1 cellular context compared by ENCODE assay signal in the genomic region with DNA sequence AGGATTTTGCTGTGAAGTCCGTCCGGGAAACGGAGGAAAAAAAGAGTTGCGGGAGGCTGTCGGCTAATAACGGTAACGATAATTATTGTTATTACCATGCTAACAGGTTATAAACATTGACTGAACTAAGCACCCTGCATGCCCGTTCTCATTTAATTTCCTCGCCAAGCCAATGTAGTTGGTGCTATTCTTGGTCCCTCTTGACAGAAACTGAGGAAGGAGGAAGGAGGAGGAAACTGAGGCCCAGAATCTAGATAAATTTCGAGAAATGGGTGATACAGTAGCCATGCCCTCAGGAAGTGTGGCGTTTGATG.
TF ChIP-seq lines count a peak whose summit lies in the region.

No MANE protein-coding gene starts in this region.

TF ChIP-seq in HepG2, 621 proteins besides CTCF, POLR2A, EP300 and RAD21 (continued from another document and continues in another):
- TF ChIP-seq, protein P1, sequence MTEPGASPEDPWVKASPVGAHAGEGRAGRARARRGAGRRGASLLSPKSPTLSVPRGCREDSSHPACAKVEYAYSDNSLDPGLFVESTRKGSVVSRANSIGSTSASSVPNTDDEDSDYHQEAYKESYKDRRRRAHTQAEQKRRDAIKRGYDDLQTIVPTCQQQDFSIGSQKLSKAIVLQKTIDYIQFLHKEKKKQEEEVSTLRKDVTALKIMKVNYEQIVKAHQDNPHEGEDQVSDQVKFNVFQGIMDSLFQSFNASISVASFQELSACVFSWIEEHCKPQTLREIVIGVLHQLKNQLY (CRISPR knock-in tag; IDR thresholded peaks at IDR 0.05) = no peak
- peak; percentile 70 for TF ChIP-seq ZNF317 (CRISPR knock-in tag; IDR thresholded peaks at IDR 0.05)
- peak; percentile 20; the same call in 1 of the 2 replicates for TF ChIP-seq ZNF816 (CRISPR knock-in tag; IDR thresholded peaks at IDR 0.05; ENCODE audit: borderline replicate concordance)
- peak; percentile 21; the same call in 1 of the 2 replicates for TF ChIP-seq ZBTB20 (CRISPR knock-in tag; IDR thresholded peaks at IDR 0.05; ENCODE audit: borderline replicate concordance, low read depth)
- no peak for TF ChIP-seq SATB2 (CRISPR knock-in tag; IDR thresholded peaks at IDR 0.05)
- no peak for TF ChIP-seq ZNF17 (CRISPR knock-in tag; IDR thresholded peaks at IDR 0.05)
- no peak for TF ChIP-seq RXRA (CRISPR knock-in tag; IDR thresholded peaks at IDR 0.05)
- no peak for TF ChIP-seq ZFP90 (CRISPR knock-in tag; IDR thresholded peaks at IDR 0.05; ENCODE audit: borderline replicate concordance)
- no peak for TF ChIP-seq LCORL (IDR thresholded peaks at IDR 0.05)
- no peak for TF ChIP-seq LCORL (CRISPR knock-in tag; IDR thresholded peaks at IDR 0.05)
- TF ChIP-seq, protein P2, sequence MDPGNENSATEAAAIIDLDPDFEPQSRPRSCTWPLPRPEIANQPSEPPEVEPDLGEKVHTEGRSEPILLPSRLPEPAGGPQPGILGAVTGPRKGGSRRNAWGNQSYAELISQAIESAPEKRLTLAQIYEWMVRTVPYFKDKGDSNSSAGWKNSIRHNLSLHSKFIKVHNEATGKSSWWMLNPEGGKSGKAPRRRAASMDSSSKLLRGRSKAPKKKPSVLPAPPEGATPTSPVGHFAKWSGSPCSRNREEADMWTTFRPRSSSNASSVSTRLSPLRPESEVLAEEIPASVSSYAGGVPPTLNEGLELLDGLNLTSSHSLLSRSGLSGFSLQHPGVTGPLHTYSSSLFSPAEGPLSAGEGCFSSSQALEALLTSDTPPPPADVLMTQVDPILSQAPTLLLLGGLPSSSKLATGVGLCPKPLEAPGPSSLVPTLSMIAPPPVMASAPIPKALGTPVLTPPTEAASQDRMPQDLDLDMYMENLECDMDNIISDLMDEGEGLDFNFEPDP (CRISPR knock-in tag; conservative IDR thresholded peaks at IDR 0.05) = no peak
- no peak for TF ChIP-seq HNRNPK (IDR thresholded peaks at IDR 0.05; ENCODE audit: low read depth, low read length, poor library complexity, severe bottlenecking)
- no peak for TF ChIP-seq ZNF713 (CRISPR knock-in tag; IDR thresholded peaks at IDR 0.05)
- peak; percentile 87; the same call in 1 of the 2 replicates for TF ChIP-seq ZNF333 (CRISPR knock-in tag; IDR thresholded peaks at IDR 0.05; ENCODE audit: borderline replicate concordance)
- no peak for TF ChIP-seq ZNF724P (CRISPR knock-in tag; IDR thresholded peaks at IDR 0.05; ENCODE audit: borderline replicate concordance)
- no peak for TF ChIP-seq CC2D1A (CRISPR knock-in tag; IDR thresholded peaks at IDR 0.05)
- no peak for TF ChIP-seq SMARCE1 (IDR thresholded peaks at IDR 0.05; ENCODE audit: borderline replicate concordance)
- no peak for TF ChIP-seq JUNB (CRISPR knock-in tag; IDR thresholded peaks at IDR 0.05; ENCODE audit: borderline replicate concordance)
- TF ChIP-seq SUZ12 (IDR thresholded peaks at IDR 0.05; ENCODE audit: low read depth, low read length) = no peak
- no peak for TF ChIP-seq GTF3A (CRISPR knock-in tag; conservative IDR thresholded peaks at IDR 0.05)
- no peak for TF ChIP-seq ZFX (CRISPR knock-in tag; IDR thresholded peaks at IDR 0.05; ENCODE audit: low read depth)
- no peak for TF ChIP-seq ADNP (CRISPR knock-in tag; IDR thresholded peaks at IDR 0.05)
- no peak for TF ChIP-seq ZNF12 (CRISPR knock-in tag; IDR thresholded peaks at IDR 0.05)
- TF ChIP-seq JARID2 (CRISPR knock-in tag; IDR thresholded peaks at IDR 0.05; ENCODE audit: insufficient replicate concordance) = no peak
- TF ChIP-seq CBX5 (CRISPR knock-in tag; IDR thresholded peaks at IDR 0.05; ENCODE audit: borderline replicate concordance) = no peak
- TF ChIP-seq, protein P3, sequence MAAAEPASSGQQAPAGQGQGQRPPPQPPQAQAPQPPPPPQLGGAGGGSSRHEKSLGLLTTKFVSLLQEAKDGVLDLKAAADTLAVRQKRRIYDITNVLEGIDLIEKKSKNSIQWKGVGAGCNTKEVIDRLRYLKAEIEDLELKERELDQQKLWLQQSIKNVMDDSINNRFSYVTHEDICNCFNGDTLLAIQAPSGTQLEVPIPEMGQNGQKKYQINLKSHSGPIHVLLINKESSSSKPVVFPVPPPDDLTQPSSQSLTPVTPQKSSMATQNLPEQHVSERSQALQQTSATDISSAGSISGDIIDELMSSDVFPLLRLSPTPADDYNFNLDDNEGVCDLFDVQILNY (CRISPR knock-in tag; conservative IDR thresholded peaks at IDR 0.05) = no peak
- TF ChIP-seq ZNF614 (CRISPR knock-in tag; IDR thresholded peaks at IDR 0.05; ENCODE audit: borderline replicate concordance) = no peak
- TF ChIP-seq, protein P4, sequence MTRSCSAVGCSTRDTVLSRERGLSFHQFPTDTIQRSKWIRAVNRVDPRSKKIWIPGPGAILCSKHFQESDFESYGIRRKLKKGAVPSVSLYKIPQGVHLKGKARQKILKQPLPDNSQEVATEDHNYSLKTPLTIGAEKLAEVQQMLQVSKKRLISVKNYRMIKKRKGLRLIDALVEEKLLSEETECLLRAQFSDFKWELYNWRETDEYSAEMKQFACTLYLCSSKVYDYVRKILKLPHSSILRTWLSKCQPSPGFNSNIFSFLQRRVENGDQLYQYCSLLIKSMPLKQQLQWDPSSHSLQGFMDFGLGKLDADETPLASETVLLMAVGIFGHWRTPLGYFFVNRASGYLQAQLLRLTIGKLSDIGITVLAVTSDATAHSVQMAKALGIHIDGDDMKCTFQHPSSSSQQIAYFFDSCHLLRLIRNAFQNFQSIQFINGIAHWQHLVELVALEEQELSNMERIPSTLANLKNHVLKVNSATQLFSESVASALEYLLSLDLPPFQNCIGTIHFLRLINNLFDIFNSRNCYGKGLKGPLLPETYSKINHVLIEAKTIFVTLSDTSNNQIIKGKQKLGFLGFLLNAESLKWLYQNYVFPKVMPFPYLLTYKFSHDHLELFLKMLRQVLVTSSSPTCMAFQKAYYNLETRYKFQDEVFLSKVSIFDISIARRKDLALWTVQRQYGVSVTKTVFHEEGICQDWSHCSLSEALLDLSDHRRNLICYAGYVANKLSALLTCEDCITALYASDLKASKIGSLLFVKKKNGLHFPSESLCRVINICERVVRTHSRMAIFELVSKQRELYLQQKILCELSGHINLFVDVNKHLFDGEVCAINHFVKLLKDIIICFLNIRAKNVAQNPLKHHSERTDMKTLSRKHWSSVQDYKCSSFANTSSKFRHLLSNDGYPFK (CRISPR knock-in tag; IDR thresholded peaks at IDR 0.05; ENCODE audit: borderline replicate concordance) = no peak
- TF ChIP-seq TEAD2 (CRISPR knock-in tag; IDR thresholded peaks at IDR 0.05) = no peak
- TF ChIP-seq HOXD1 (CRISPR knock-in tag; IDR thresholded peaks at IDR 0.05) = no peak
- 0 out of 2 replicates have a peak, but pooled peaks have one; percentile 28 for TF ChIP-seq GFI1 (CRISPR knock-in tag; IDR thresholded peaks at IDR 0.05; ENCODE audit: borderline replicate concordance)
- TF ChIP-seq, protein P5, sequence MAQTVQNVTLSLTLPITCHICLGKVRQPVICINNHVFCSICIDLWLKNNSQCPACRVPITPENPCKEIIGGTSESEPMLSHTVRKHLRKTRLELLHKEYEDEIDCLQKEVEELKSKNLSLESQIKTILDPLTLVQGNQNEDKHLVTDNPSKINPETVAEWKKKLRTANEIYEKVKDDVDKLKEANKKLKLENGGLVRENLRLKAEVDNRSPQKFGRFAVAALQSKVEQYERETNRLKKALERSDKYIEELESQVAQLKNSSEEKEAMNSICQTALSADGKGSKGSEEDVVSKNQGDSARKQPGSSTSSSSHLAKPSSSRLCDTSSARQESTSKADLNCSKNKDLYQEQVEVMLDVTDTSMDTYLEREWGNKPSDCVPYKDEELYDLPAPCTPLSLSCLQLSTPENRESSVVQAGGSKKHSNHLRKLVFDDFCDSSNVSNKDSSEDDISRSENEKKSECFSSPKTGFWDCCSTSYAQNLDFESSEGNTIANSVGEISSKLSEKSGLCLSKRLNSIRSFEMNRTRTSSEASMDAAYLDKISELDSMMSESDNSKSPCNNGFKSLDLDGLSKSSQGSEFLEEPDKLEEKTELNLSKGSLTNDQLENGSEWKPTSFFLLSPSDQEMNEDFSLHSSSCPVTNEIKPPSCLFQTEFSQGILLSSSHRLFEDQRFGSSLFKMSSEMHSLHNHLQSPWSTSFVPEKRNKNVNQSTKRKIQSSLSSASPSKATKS (CRISPR knock-in tag; IDR thresholded peaks at IDR 0.05) = no peak
- no peak for TF ChIP-seq AHR (CRISPR knock-in tag; IDR thresholded peaks at IDR 0.05)
- no peak for TF ChIP-seq MIER3 (CRISPR knock-in tag; IDR thresholded peaks at IDR 0.05; ENCODE audit: borderline replicate concordance)
- TF ChIP-seq ZNF768 (CRISPR knock-in tag; IDR thresholded peaks at IDR 0.05) = no peak
- no peak; the same call in 1 of the 2 replicates for TF ChIP-seq ZNF44 (CRISPR knock-in tag; IDR thresholded peaks at IDR 0.05)
- TF ChIP-seq, protein P6, sequence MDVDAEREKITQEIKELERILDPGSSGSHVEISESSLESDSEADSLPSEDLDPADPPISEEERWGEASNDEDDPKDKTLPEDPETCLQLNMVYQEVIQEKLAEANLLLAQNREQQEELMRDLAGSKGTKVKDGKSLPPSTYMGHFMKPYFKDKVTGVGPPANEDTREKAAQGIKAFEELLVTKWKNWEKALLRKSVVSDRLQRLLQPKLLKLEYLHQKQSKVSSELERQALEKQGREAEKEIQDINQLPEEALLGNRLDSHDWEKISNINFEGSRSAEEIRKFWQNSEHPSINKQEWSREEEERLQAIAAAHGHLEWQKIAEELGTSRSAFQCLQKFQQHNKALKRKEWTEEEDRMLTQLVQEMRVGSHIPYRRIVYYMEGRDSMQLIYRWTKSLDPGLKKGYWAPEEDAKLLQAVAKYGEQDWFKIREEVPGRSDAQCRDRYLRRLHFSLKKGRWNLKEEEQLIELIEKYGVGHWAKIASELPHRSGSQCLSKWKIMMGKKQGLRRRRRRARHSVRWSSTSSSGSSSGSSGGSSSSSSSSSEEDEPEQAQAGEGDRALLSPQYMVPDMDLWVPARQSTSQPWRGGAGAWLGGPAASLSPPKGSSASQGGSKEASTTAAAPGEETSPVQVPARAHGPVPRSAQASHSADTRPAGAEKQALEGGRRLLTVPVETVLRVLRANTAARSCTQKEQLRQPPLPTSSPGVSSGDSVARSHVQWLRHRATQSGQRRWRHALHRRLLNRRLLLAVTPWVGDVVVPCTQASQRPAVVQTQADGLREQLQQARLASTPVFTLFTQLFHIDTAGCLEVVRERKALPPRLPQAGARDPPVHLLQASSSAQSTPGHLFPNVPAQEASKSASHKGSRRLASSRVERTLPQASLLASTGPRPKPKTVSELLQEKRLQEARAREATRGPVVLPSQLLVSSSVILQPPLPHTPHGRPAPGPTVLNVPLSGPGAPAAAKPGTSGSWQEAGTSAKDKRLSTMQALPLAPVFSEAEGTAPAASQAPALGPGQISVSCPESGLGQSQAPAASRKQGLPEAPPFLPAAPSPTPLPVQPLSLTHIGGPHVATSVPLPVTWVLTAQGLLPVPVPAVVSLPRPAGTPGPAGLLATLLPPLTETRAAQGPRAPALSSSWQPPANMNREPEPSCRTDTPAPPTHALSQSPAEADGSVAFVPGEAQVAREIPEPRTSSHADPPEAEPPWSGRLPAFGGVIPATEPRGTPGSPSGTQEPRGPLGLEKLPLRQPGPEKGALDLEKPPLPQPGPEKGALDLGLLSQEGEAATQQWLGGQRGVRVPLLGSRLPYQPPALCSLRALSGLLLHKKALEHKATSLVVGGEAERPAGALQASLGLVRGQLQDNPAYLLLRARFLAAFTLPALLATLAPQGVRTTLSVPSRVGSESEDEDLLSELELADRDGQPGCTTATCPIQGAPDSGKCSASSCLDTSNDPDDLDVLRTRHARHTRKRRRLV (CRISPR knock-in tag; IDR thresholded peaks at IDR 0.05) = no peak
- 0 out of 2 replicates have a peak, but pooled peaks have one; percentile 5 for TF ChIP-seq ZNF670 (CRISPR knock-in tag; IDR thresholded peaks at IDR 0.05; ENCODE audit: borderline replicate concordance)
- no peak for TF ChIP-seq ZFY (CRISPR knock-in tag; IDR thresholded peaks at IDR 0.05)
- no peak for TF ChIP-seq TEAD3 (CRISPR knock-in tag; optimal IDR thresholded peaks at IDR 0.05; ENCODE audit: borderline replicate concordance)
- TF ChIP-seq, protein P7, sequence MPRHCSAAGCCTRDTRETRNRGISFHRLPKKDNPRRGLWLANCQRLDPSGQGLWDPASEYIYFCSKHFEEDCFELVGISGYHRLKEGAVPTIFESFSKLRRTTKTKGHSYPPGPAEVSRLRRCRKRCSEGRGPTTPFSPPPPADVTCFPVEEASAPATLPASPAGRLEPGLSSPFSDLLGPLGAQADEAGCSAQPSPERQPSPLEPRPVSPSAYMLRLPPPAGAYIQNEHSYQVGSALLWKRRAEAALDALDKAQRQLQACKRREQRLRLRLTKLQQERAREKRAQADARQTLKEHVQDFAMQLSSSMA (CRISPR knock-in tag; IDR thresholded peaks at IDR 0.05) = 0 out of 2 replicates have a peak, but pooled peaks have one; percentile 8
- TF ChIP-seq RBAK (CRISPR knock-in tag; IDR thresholded peaks at IDR 0.05) = no peak
- no peak for TF ChIP-seq U2AF2 (IDR thresholded peaks at IDR 0.05; ENCODE audit: low read depth, low read length)
- TF ChIP-seq ZNF101 (CRISPR knock-in tag; IDR thresholded peaks at IDR 0.05; ENCODE audit: borderline replicate concordance, low read depth) = no peak
- TF ChIP-seq, protein P8, sequence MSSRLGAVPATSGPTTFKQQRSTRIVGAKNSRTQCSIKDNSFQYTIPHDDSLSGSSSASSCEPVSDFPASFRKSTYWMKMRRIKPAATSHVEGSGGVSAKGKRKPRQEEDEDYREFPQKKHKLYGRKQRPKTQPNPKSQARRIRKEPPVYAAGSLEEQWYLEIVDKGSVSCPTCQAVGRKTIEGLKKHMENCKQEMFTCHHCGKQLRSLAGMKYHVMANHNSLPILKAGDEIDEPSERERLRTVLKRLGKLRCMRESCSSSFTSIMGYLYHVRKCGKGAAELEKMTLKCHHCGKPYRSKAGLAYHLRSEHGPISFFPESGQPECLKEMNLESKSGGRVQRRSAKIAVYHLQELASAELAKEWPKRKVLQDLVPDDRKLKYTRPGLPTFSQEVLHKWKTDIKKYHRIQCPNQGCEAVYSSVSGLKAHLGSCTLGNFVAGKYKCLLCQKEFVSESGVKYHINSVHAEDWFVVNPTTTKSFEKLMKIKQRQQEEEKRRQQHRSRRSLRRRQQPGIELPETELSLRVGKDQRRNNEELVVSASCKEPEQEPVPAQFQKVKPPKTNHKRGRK (CRISPR knock-in tag; IDR thresholded peaks at IDR 0.05) = no peak
- no peak for TF ChIP-seq ZSCAN9 (CRISPR knock-in tag; IDR thresholded peaks at IDR 0.05; ENCODE audit: borderline replicate concordance)
- no peak; the same call in 1 of the 2 replicates for TF ChIP-seq ZNF543 (CRISPR knock-in tag; IDR thresholded peaks at IDR 0.05)
- TF ChIP-seq ZNF274 (CRISPR knock-in tag; IDR thresholded peaks at IDR 0.05) = no peak
- no peak for TF ChIP-seq ZNF761 (CRISPR knock-in tag; conservative IDR thresholded peaks at IDR 0.05)
- TF ChIP-seq RARA (CRISPR knock-in tag; IDR thresholded peaks at IDR 0.05) = no peak
- TF ChIP-seq ZNF75D (CRISPR knock-in tag; IDR thresholded peaks at IDR 0.05; ENCODE audit: borderline replicate concordance) = no peak
- no peak; the same call in 1 of the 2 replicates for TF ChIP-seq MIXL1 (CRISPR knock-in tag; IDR thresholded peaks at IDR 0.05)
- no peak for TF ChIP-seq ZNF549 (CRISPR knock-in tag; IDR thresholded peaks at IDR 0.05)
- TF ChIP-seq ZNF720 (CRISPR knock-in tag; IDR thresholded peaks at IDR 0.05) = no peak
- TF ChIP-seq XBP1 (CRISPR knock-in tag; IDR thresholded peaks at IDR 0.05) = no peak
- no peak for TF ChIP-seq BRCA1 (CRISPR knock-in tag; IDR thresholded peaks at IDR 0.05)
